ENCODE assay signal across 17 cellular contexts in genomic region chr19:46447824-46448223, GRCh38. TPM values are rescaled to one million over a fixed set of nuclear protein-coding genes. Genes with fewer than 3 reads are reported as not detected.
DNase-seq lines count a peak whose midpoint lies in the region; TF ChIP-seq lines count a peak whose summit lies in the region.
"Had no signal": no experiment of that assay in that cellular context is flagged by ENCODE, and none has a peak within 500 bp of the region (broad histone marks: within the 10 kb centered on the region; RNA-seq: fewer than 3 reads in every experiment).

No MANE protein-coding gene starts in this region.

- dilution Hi-C loops in mammary epithelial cell (cut with HindIII; ENCODE audit: low sequenced_read_pairs): loop anchor here (5.0 kb wide), 3 partner anchors 39 to 91 kb away; no protein-coding TSS in a partner anchor

- no peak overlapping the region for H3K4me2 ChIP-seq in mammary epithelial cell (ENCODE audit: insufficient read depth, low read depth, low read length)
- H3K4me2 ChIP-seq in smooth muscle cell: no peak overlapping the region

- H3K79me2 ChIP-seq in mammary epithelial cell (ENCODE audit: insufficient read depth, low read length): no peaks in the 10 kb centered on the region
- H3K79me2 ChIP-seq in smooth muscle cell (ENCODE audit: low read depth): no peaks in the 10 kb centered on the region

- DNase-seq in mammary epithelial cell: no peak
- DNase-seq in islet precursor cell: peak; percentile 37
- no peak for DNase-seq in smooth muscle cell (lab: John Stamatoyannopoulos, UW; ENCODE audit: unreplicated experiment)
- DNase-seq in activated T-cell treated with anti-CD3 and anti-CD28 coated beads, Interleukin-2, amount 50 U/mL, for 48 hours: no peak
- DNase-seq in stimulated activated CD4-positive, alpha-beta T cell treated with anti-CD3 and anti-CD28 coated beads, Interleukin-4, amount 100 ng/mL, for 24 hours: no peak
- DNase-seq in NCI-H2227 treated with DMSO at 0.1 percent for 48 hours (lab: John Stamatoyannopoulos, UW): no peak
- DNase-seq in NCI-H2107 treated with DMSO at 0.1 percent for 48 hours (lab: John Stamatoyannopoulos, UW; ENCODE audit: unreplicated experiment): no peak
- DNase-seq: Calu3; CD4-positive, CD25-positive, alpha-beta regulatory T cell; HCEC 1CT; NCI-H1436; NCI-H2081 treated with DMSO at 0.1 percent for 48 hours; NCI-H345; NCI-H526 treated with DMSO at 0.1 percent for 48 hours had no signal

- H3K4me1 ChIP-seq in HEK293 (ENCODE audit: control insufficient read depth, insufficient read depth, low read length) (no peaks in the 10 kb centered on the region), mammary epithelial cell (ENCODE audit: insufficient read depth, low read length) (peaks cover 26% of the 10 kb centered on the region), smooth muscle cell (ENCODE audit: low read depth) (no peaks in the 10 kb centered on the region)

- no peaks in the 10 kb centered on the region for H3F3A ChIP-seq in smooth muscle cell (ENCODE audit: low read depth)

- H3K36me3 ChIP-seq in HEK293 (ENCODE audit: control insufficient read depth in 2 of 2, insufficient read depth in 1 of 2, low read length in 2 of 2): no peaks in the 10 kb centered on the region
- H3K36me3 ChIP-seq in mammary epithelial cell (ENCODE audit: insufficient read depth, low read length): no peaks in the 10 kb centered on the region
- H3K36me3 ChIP-seq in smooth muscle cell (ENCODE audit: low read depth): no peaks in the 10 kb centered on the region

- H3K4me3 ChIP-seq in HEK293 (ENCODE audit: low read depth, low read length): no peak overlapping the region
- no peak overlapping the region for H3K4me3 ChIP-seq in mammary epithelial cell (replicated peaks in 1 of 3; ENCODE audit: insufficient read depth in 1 of 3, low read depth in 2 of 3, low read length in 3 of 3)
- H3K4me3 ChIP-seq in smooth muscle cell: no peak overlapping the region

- WGBS in mammary epithelial cell (ENCODE audit: low coverage, missing lambda C conversion rate): 53% methylated on average over 5 of the region's 5 CpGs
- WGBS in smooth muscle cell (ENCODE audit: low lambda C conversion rate): 42% methylated on average over 5 of the region's 5 CpGs

- no peaks in the 10 kb centered on the region for H4K20me1 ChIP-seq in mammary epithelial cell (ENCODE audit: insufficient read depth, low read length)
- no peaks in the 10 kb centered on the region for H4K20me1 ChIP-seq in smooth muscle cell (ENCODE audit: low read depth)

- intact Hi-C loops in mammary epithelial cell (cut with micrococcal nuclease): no loop called here

- POLR2A ChIA-PET in HEK293 (lab: Yijun Ruan, JAX): interaction anchor here (0.6 to 1.6 kb wide), 2 partner anchors 10 to 36 kb away, joined by 3 to 4 read pairs; no protein-coding TSS in a partner anchor

- peak overlapping the region; percentile 69 for H2AFZ ChIP-seq in mammary epithelial cell (ENCODE audit: low read depth, low read length)
- peak overlapping the region; percentile 74 for H2AFZ ChIP-seq in smooth muscle cell (ENCODE audit: low read depth)

- BruUV-seq in mammary epithelial cell (replicated peaks; lab: Mats Ljungman, UMichigan): no TSS peak

- CTCF ChIA-PET in HEK293 (lab: Yijun Ruan, JAX): interaction anchor here (0.6 to 0.8 kb wide), 2 partner anchors 9 to 41 kb away, joined by 4 read pairs; no protein-coding TSS in a partner anchor
- CTCF ChIA-PET in mammary epithelial cell (lab: Charles Lee; ENCODE audit: low non-redundant PET): no interaction called here

- TF ChIP-seq CTCF in HEK293 (tag by site-specific recombination; IDR thresholded peaks at IDR 0.05): no peak
- TF ChIP-seq CTCF in mammary epithelial cell (conservative IDR thresholded peaks at IDR 0.05 in 1 of 2, IDR thresholded peaks at IDR 0.05 in 1 of 2; ENCODE audit: extremely low read depth in 1 of 2, insufficient read depth in 1 of 2, low read depth in 1 of 2, low read length in 2 of 2): no peak
- TF ChIP-seq CTCF in smooth muscle cell (IDR thresholded peaks at IDR 0.05; ENCODE audit: borderline replicate concordance, insufficient read depth, poor library complexity, severe bottlenecking): no peak

- in situ Hi-C loops in mammary epithelial cell (cut with MboI; ENCODE audit: low sequenced_read_pairs in 2 of 2): no loop called here

- H3K27me3 ChIP-seq in mammary epithelial cell (ENCODE audit: insufficient read depth, low read length) (no peaks in the 10 kb centered on the region), smooth muscle cell (ENCODE audit: low read depth) (no peaks in the 10 kb centered on the region)

- H3K27ac ChIP-seq in HEK293 (ENCODE audit: extremely low read depth, low read depth, low read length) (no peak overlapping the region), mammary epithelial cell (ENCODE audit: insufficient read depth, low read depth, low read length) (no peak overlapping the region), smooth muscle cell (ENCODE audit: low read depth) (peak overlapping the region; percentile 48)

- H3K9ac ChIP-seq in mammary epithelial cell (ENCODE audit: insufficient read depth, low read length) (no peak overlapping the region), smooth muscle cell (ENCODE audit: low read depth) (no peak overlapping the region)

- no peaks in the 10 kb centered on the region for H3K9me3 ChIP-seq in HEK293 (ENCODE audit: control insufficient read depth, insufficient read depth, low read depth, low read length)
- H3K9me3 ChIP-seq in mammary epithelial cell (replicated peaks; ENCODE audit: insufficient read depth, low read length): peaks cover 6% of the 10 kb centered on the region
- H3K9me3 ChIP-seq in smooth muscle cell (replicated peaks; ENCODE audit: low read depth): no peaks in the 10 kb centered on the region

TF ChIP-seq in HEK293, 187 proteins besides CTCF, POLR2A, EP300 and RAD21:
- TF ChIP-seq ZFHX2 (tag by site-specific recombination; conservative IDR thresholded peaks at IDR 0.05): peak; percentile 33; the same call in 1 of the 2 replicates
- TF ChIP-seq ZBTB21 (tag by site-specific recombination; IDR thresholded peaks at IDR 0.05): no peak

RNA-seq across cellular contexts. Expression of gene PNMA8C, which starts 19.1 kb away (rescaled TPM):
- total RNA-seq in mammary epithelial cell: 1 to 10 TPM in 1 of 2 donors, not detected in 1; 2.3 TPM
- not detected for polyA plus RNA-seq in mammary epithelial cell
- polyA minus RNA-seq in mammary epithelial cell: not detected
- total RNA-seq in smooth muscle cell: not detected in 2 replicates
- polyA plus RNA-seq in smooth muscle cell: not detected in 2 replicates
- total RNA-seq: A673; Calu3; CD4-positive, CD25-positive, alpha-beta regulatory T cell had no signal
- polyA plus RNA-seq: CD4-positive, CD25-positive, alpha-beta regulatory T cell; IgD-negative memory B cell had no signal

RNA-seq across cellular contexts. Expression of gene PNMA8A, which starts 23.5 kb away (rescaled TPM):
- total RNA-seq in mammary epithelial cell (10 to 100 TPM in 1 of 2 donors, under 1 TPM in 1; 0.24 to 39.3 TPM), smooth muscle cell (6.5 and 16.4 TPM in 2 replicates)
- polyA plus RNA-seq in mammary epithelial cell (0.26 TPM), smooth muscle cell (3.6 and 5.9 TPM in 2 replicates)
- polyA minus RNA-seq in mammary epithelial cell: not detected
- total RNA-seq: CD4-positive, CD25-positive, alpha-beta regulatory T cell had no signal
- polyA plus RNA-seq: IgD-negative memory B cell had no signal

RNA-seq across cellular contexts. Expression of gene CCDC8, which starts 34.5 kb away (rescaled TPM):
- total RNA-seq in mammary epithelial cell (100 to 1,000 TPM in 1 of 2 donors, 10 to 100 TPM in 1; 94.6 to 110 TPM), smooth muscle cell (17.9 and 19.4 TPM in 2 replicates)
- polyA plus RNA-seq in mammary epithelial cell (47.7 TPM), smooth muscle cell (44.5 and 53.9 TPM in 2 replicates)
- polyA minus RNA-seq in mammary epithelial cell: 47.1 TPM
- total RNA-seq: Calu3; CD4-positive, CD25-positive, alpha-beta regulatory T cell had no signal
- polyA plus RNA-seq: CD4-positive, CD25-positive, alpha-beta regulatory T cell; IgD-negative memory B cell had no signal

RNA-seq across cellular contexts. Expression of gene PNMA8B, which starts 47.8 kb away (rescaled TPM):
- total RNA-seq in mammary epithelial cell: under 1 TPM; 0.12 to 0.67 TPM
- polyA plus RNA-seq in mammary epithelial cell: 0.01 TPM
- 1.3 TPM for polyA minus RNA-seq in mammary epithelial cell
- 0.49 and 1.0 TPM in 2 replicates for total RNA-seq in smooth muscle cell
- polyA plus RNA-seq in smooth muscle cell: 1.2 TPM in 2 replicates
- total RNA-seq: Calu3; CD4-positive, CD25-positive, alpha-beta regulatory T cell had no signal
- polyA plus RNA-seq: IgD-negative memory B cell had no signal
